In genomic region chr17:77324227-77324626, GRCh38 we compare ENCODE assay signal across 9 cellular contexts.
A peak's percentile ranks its signal among the peaks of the same experiment; 100 is the strongest.
DNase-seq lines count a peak whose midpoint lies in the region; ATAC-seq and TF ChIP-seq lines count a peak whose summit lies in the region.
"Had no signal": no experiment of that assay in that cellular context is flagged by ENCODE, and none has a peak within 500 bp of the region (broad histone marks: within the 10 kb centered on the region; RNA-seq: fewer than 3 reads in every experiment).

No MANE protein-coding gene starts in this region.

- H3K4me3 Mint-ChIP-seq in chondrocyte (ENCODE audit: unreplicated experiment), result peak overlapping the region; percentile 93
- peak overlapping the region; percentile 72 to 95 (median 90) for H3K4me3 Mint-ChIP-seq in naive B cell

- H3K9me3 Mint-ChIP-seq in chondrocyte (ENCODE audit: low read depth), result no peaks in the 10 kb centered on the region
- H3K9me3 Mint-ChIP-seq in naive B cell, result peaks cover 0 to 7% (median 0%) of the 10 kb centered on the region in 7 donors

- H3K36me3 ChIP-seq in ACC112 (ENCODE audit: insufficient read depth, low read length) (peaks cover 3% of the 10 kb centered on the region; the same call in 1 of the 2 replicates), HUES64 (ENCODE audit: insufficient read depth, low read length) (no peaks in the 10 kb centered on the region), SJCRH30 (no peaks in the 10 kb centered on the region)

- DNase-seq in chondrocyte (ENCODE audit: low spot score), result peak; percentile 66
- no peak for DNase-seq in naive B cell
- no peak for DNase-seq in Ammon's horn (ENCODE audit: low spot score)
- no peak for DNase-seq in SJCRH30
- DNase-seq: NCI-H1092 had no signal

- H3K9me3 ChIP-seq in HUES64 (ENCODE audit: insufficient read depth, low read depth, low read length) (no peaks in the 10 kb centered on the region), SJCRH30 (replicated peaks) (no peaks in the 10 kb centered on the region)

- H3K79me2 ChIP-seq in ACC112 (ENCODE audit: control insufficient read depth, insufficient read depth, low read length, unreplicated experiment), result peaks cover 78% of the 10 kb centered on the region

- TF ChIP-seq CTCF in chondrocyte (IDR thresholded peaks at IDR 0.05), result no peak

- H3K36me3 Mint-ChIP-seq in chondrocyte (ENCODE audit: low read depth) (no peaks in the 10 kb centered on the region), naive B cell (no peaks in the 10 kb centered on the region)

- H3K27ac Mint-ChIP-seq in chondrocyte (ENCODE audit: unreplicated experiment) (peak overlapping the region; percentile 100), naive B cell (peak overlapping the region; percentile 98 to 100 (median 99))

- no peak for ATAC-seq in naive B cell (ENCODE audit: low read depth in 2 of 2)
- ATAC-seq in HG02938 (IDR thresholded peaks at IDR 0.05; ENCODE audit: unreplicated experiment), result no peak
- no peak for ATAC-seq in esophagus mucosa

- H3K27me3 Mint-ChIP-seq in chondrocyte (ENCODE audit: low read depth), result no peaks in the 10 kb centered on the region
- H3K27me3 Mint-ChIP-seq in naive B cell, result no peaks in the 10 kb centered on the region

- H3K27ac ChIP-seq in ACC112 (ENCODE audit: low read depth, low read length) (peak overlapping the region; percentile 100), HUES64 (ENCODE audit: low read depth, low read length) (no peak overlapping the region), SJCRH30 (no peak overlapping the region; the same call in 1 of the 2 replicates)

- H3K4me1 Mint-ChIP-seq in chondrocyte (ENCODE audit: low read depth), result peaks cover 74% of the 10 kb centered on the region
- peaks cover 85 to 100% (median 91%) of the 10 kb centered on the region in 3 donors for H3K4me1 Mint-ChIP-seq in naive B cell

- 90% methylated on average over 8 of the region's 8 CpGs for WGBS in HUES64

- H3K4me1 ChIP-seq in ACC112 (ENCODE audit: control insufficient read depth, insufficient read depth, low read length, unreplicated experiment) (peaks cover 48% of the 10 kb centered on the region), HUES64 (ENCODE audit: insufficient read depth, low read length) (peaks cover 20% of the 10 kb centered on the region; the same call in 1 of the 2 replicates), SJCRH30 (peaks cover 22% of the 10 kb centered on the region)

- H3K9ac ChIP-seq in HUES64 (ENCODE audit: low read depth, low read length), result peak overlapping the region; percentile 2; the same call in 1 of the 2 replicates

- H2AFZ ChIP-seq in ACC112 (ENCODE audit: low read length, unreplicated experiment), result no peak overlapping the region

- H3K27me3 ChIP-seq in ACC112 (ENCODE audit: insufficient read depth, low read length) (no peaks in the 10 kb centered on the region), HUES64 (ENCODE audit: insufficient read depth, low read length) (no peaks in the 10 kb centered on the region), SJCRH30 (no peaks in the 10 kb centered on the region)

- peak overlapping the region; percentile 98 for H3K4me3 ChIP-seq in ACC112 (ENCODE audit: low read depth, low read length)
- no peak overlapping the region for H3K4me3 ChIP-seq in HUES64 (ENCODE audit: low read length)
- no peak overlapping the region for H3K4me3 ChIP-seq in SJCRH30
